Comparison of ENCODE assay signal across 28 cellular contexts in genomic region chr10:72056932-72057751, GRCh38. TPM values are rescaled to one million over a fixed set of nuclear protein-coding genes. Genes with fewer than 3 reads are reported as not detected.
DNase-seq lines count a peak whose midpoint lies in the region; ATAC-seq and TF ChIP-seq lines count a peak whose summit lies in the region.
"Had no signal": no experiment of that assay in that cellular context is flagged by ENCODE, and none has a peak within 500 bp of the region (broad histone marks: within the 10 kb centered on the region; RNA-seq: fewer than 3 reads in every experiment).

No MANE protein-coding gene starts in this region.

- H3K27ac ChIP-seq in GM23338 (ENCODE audit: low read depth): no peak overlapping the region
- H3K27ac ChIP-seq: A549, HL-60, neutrophil, SJCRH30, thoracic aorta, vagina had no signal

- peak overlapping the region; percentile 6 for H3K27ac Mint-ChIP-seq in activated CD8-positive, alpha-beta T cell treated with anti-CD3 and anti-CD28 coated beads, Interleukin-2, amount 10 ng/mL, durations not matched to agents 7 days and 5 days
- H3K27ac Mint-ChIP-seq in activated CD8-positive, alpha-beta T cell treated with anti-CD3 and anti-CD28 coated beads for 36 hours: no peak overlapping the region
- no peak overlapping the region for H3K27ac Mint-ChIP-seq in GM23338
- H3K27ac Mint-ChIP-seq in central memory CD8-positive, alpha-beta T cell (ENCODE audit: low read depth): peak overlapping the region; percentile 85
- H3K27ac Mint-ChIP-seq in progenitor cell of endocrine pancreas: peak overlapping the region; percentile 62
- H3K27ac Mint-ChIP-seq in immature natural killer cell: no peak overlapping the region

- CTCF ChIA-PET in activated CD8-positive, alpha-beta T cell treated with anti-CD3 and anti-CD28 coated beads, Interleukin-2, amount 10 ng/mL, durations not matched to agents 7 days and 5 days (lab: Charles Lee): interaction anchor here (5.4 kb wide), 1 partner anchor 8 kb away, joined by 50 read pairs; no protein-coding TSS in a partner anchor
- CTCF ChIA-PET in activated CD8-positive, alpha-beta T cell treated with anti-CD3 and anti-CD28 coated beads for 36 hours (lab: Charles Lee): interaction anchor here (1.1 to 7.4 kb wide), 2 partner anchors 7 to 166 kb away, joined by 3 to 72 read pairs; no protein-coding TSS in a partner anchor

- H3K27me3 Mint-ChIP-seq in activated CD8-positive, alpha-beta T cell treated with anti-CD3 and anti-CD28 coated beads, Interleukin-2, amount 10 ng/mL, durations not matched to agents 7 days and 5 days (ENCODE audit: low read depth): no peaks in the 10 kb centered on the region
- no peaks in the 10 kb centered on the region for H3K27me3 Mint-ChIP-seq in activated CD8-positive, alpha-beta T cell treated with anti-CD3 and anti-CD28 coated beads for 36 hours
- H3K27me3 Mint-ChIP-seq in GM23338 (ENCODE audit: insufficient read depth, low read depth, poor library complexity): peaks cover 13% of the 10 kb centered on the region
- H3K27me3 Mint-ChIP-seq in central memory CD8-positive, alpha-beta T cell: no peaks in the 10 kb centered on the region
- H3K27me3 Mint-ChIP-seq in progenitor cell of endocrine pancreas: no peaks in the 10 kb centered on the region
- H3K27me3 Mint-ChIP-seq in immature natural killer cell (ENCODE audit: low read depth in 3 of 3): peaks cover 25 to 43% (median 30%) of the 10 kb centered on the region in 3 donors
- H3K27me3 Mint-ChIP-seq: CD4-positive, alpha-beta memory T cell had no signal

- no peaks in the 10 kb centered on the region for H3K9me3 Mint-ChIP-seq in activated CD8-positive, alpha-beta T cell treated with anti-CD3 and anti-CD28 coated beads, Interleukin-2, amount 10 ng/mL, durations not matched to agents 7 days and 5 days (ENCODE audit: insufficient read depth)
- H3K9me3 Mint-ChIP-seq in activated CD8-positive, alpha-beta T cell treated with anti-CD3 and anti-CD28 coated beads for 36 hours: no peaks in the 10 kb centered on the region
- H3K9me3 Mint-ChIP-seq in GM23338 (no peaks in the 10 kb centered on the region), progenitor cell of endocrine pancreas (ENCODE audit: low read depth) (no peaks in the 10 kb centered on the region), immature natural killer cell (no peaks in the 10 kb centered on the region)
- H3K9me3 Mint-ChIP-seq in central memory CD8-positive, alpha-beta T cell: no peaks in the 10 kb centered on the region

- H3K36me3 ChIP-seq in GM23338 (ENCODE audit: insufficient read depth): no peaks in the 10 kb centered on the region
- H3K36me3 ChIP-seq: neutrophil, SJCRH30, thoracic aorta, vagina had no signal

- peaks cover 22% of the 10 kb centered on the region for H3K36me3 Mint-ChIP-seq in activated CD8-positive, alpha-beta T cell treated with anti-CD3 and anti-CD28 coated beads, Interleukin-2, amount 10 ng/mL, durations not matched to agents 7 days and 5 days (ENCODE audit: low read depth)
- peaks cover 5% of the 10 kb centered on the region for H3K36me3 Mint-ChIP-seq in activated CD8-positive, alpha-beta T cell treated with anti-CD3 and anti-CD28 coated beads for 36 hours (ENCODE audit: low read depth)
- H3K36me3 Mint-ChIP-seq in GM23338 (ENCODE audit: low read depth) (no peaks in the 10 kb centered on the region), progenitor cell of endocrine pancreas (ENCODE audit: insufficient read depth) (no peaks in the 10 kb centered on the region), immature natural killer cell (no peaks in the 10 kb centered on the region)
- peaks cover 46% of the 10 kb centered on the region for H3K36me3 Mint-ChIP-seq in central memory CD8-positive, alpha-beta T cell (ENCODE audit: insufficient read depth)

- H3K4me1 Mint-ChIP-seq in activated CD8-positive, alpha-beta T cell treated with anti-CD3 and anti-CD28 coated beads, Interleukin-2, amount 10 ng/mL, durations not matched to agents 7 days and 5 days (ENCODE audit: low read depth): peaks cover 4% of the 10 kb centered on the region
- H3K4me1 Mint-ChIP-seq in activated CD8-positive, alpha-beta T cell treated with anti-CD3 and anti-CD28 coated beads for 36 hours (ENCODE audit: low read depth): peaks cover 31% of the 10 kb centered on the region
- H3K4me1 Mint-ChIP-seq in GM23338 (peaks cover 19% of the 10 kb centered on the region), progenitor cell of endocrine pancreas (ENCODE audit: low read depth) (peaks cover 9% of the 10 kb centered on the region), immature natural killer cell (no peaks in the 10 kb centered on the region)
- peaks cover 38% of the 10 kb centered on the region for H3K4me1 Mint-ChIP-seq in central memory CD8-positive, alpha-beta T cell

- H3K9me2 ChIP-seq in GM23338 (ENCODE audit: insufficient read depth): no peaks in the 10 kb centered on the region

- H3K4me2 ChIP-seq in GM23338: no peak overlapping the region
- H3K4me2 ChIP-seq: A549 had no signal

- no peaks in the 10 kb centered on the region for H3K27me3 ChIP-seq in GM23338 (ENCODE audit: insufficient read depth)
- H3K27me3 ChIP-seq: neutrophil, SJCRH30, vagina had no signal

- no peaks in the 10 kb centered on the region for H4K20me1 ChIP-seq in GM23338 (replicated peaks; ENCODE audit: insufficient read depth)

- ATAC-seq in activated CD8-positive, alpha-beta T cell treated with anti-CD3 and anti-CD28 coated beads, Interleukin-2, amount 10 ng/mL, durations not matched to agents 7 days and 5 days: no peak
- ATAC-seq in activated CD8-positive, alpha-beta T cell treated with anti-CD3 and anti-CD28 coated beads for 36 hours: no peak
- ATAC-seq in GM23338: no peak
- no peak for ATAC-seq in central memory CD8-positive, alpha-beta T cell (replicated peaks; ENCODE audit: extremely low read depth, poor library complexity, severe bottlenecking)
- ATAC-seq: A549; activated CD4-positive, CD25-positive, alpha-beta regulatory T cell treated with anti-CD3 and anti-CD28 coated beads, Interleukin-2, amount 50 U/mL, for 24 hours; stimulated activated naive CD8-positive, alpha-beta T cell treated with anti-CD3 and anti-CD28 coated beads, Interleukin-15, Interleukin-2, amounts not matched to agents 100 U/mL and 50 U/mL, for 24 hours had no signal

- intact Hi-C loops in activated CD8-positive, alpha-beta T cell treated with anti-CD3 and anti-CD28 coated beads for 36 hours (cut with micrococcal nuclease): no loop called here

- no peaks in the 10 kb centered on the region for H3K79me2 ChIP-seq in GM23338 (replicated peaks; ENCODE audit: insufficient read depth)

- POLR2A ChIA-PET in activated CD8-positive, alpha-beta T cell treated with anti-CD3 and anti-CD28 coated beads, Interleukin-2, amount 10 ng/mL, durations not matched to agents 7 days and 5 days (lab: Charles Lee): interaction anchor here (0.9 to 1.1 kb wide), 2 partner anchors 11 to 14 kb away, joined by 3 to 5 read pairs; no protein-coding TSS in a partner anchor
- POLR2A ChIA-PET in activated CD8-positive, alpha-beta T cell treated with anti-CD3 and anti-CD28 coated beads for 36 hours (lab: Charles Lee): interaction anchor here (0.6 to 2.9 kb wide), 8 partner anchors 8 to 279 kb away, joined by 3 to 13 read pairs (median 4); no protein-coding TSS in a partner anchor

- no peak for TF ChIP-seq CTCF in activated CD8-positive, alpha-beta T cell treated with anti-CD3 and anti-CD28 coated beads for 36 hours (IDR thresholded peaks at IDR 0.05)
- TF ChIP-seq CTCF in GM23338 (conservative IDR thresholded peaks at IDR 0.05; ENCODE audit: low read depth in 2 of 2) (no peak), progenitor cell of endocrine pancreas (IDR thresholded peaks at IDR 0.05; ENCODE audit: unreplicated experiment) (no peak)

- no peaks in the 10 kb centered on the region for H3K4me1 ChIP-seq in GM23338 (ENCODE audit: insufficient read depth)
- H3K4me1 ChIP-seq: A549, vagina had no signal

- no peak for DNase-seq in activated CD8-positive, alpha-beta T cell treated with anti-CD3 and anti-CD28 coated beads, Interleukin-2, amount 10 ng/mL, durations not matched to agents 7 days and 5 days
- DNase-seq in activated CD8-positive, alpha-beta T cell treated with anti-CD3 and anti-CD28 coated beads for 36 hours: no peak
- DNase-seq in GM23338 (ENCODE audit: low spot score) (no peak), progenitor cell of endocrine pancreas (ENCODE audit: low spot score, unreplicated experiment) (no peak), T-helper 1 cell (no peak), immature natural killer cell (no peak), NCI-H1930 (lab: John Stamatoyannopoulos, UW) (no peak)
- DNase-seq in central memory CD8-positive, alpha-beta T cell (ENCODE audit: low spot score in 2 of 2): no peak
- DNase-seq: activated CD8-positive, alpha-beta memory T cell treated with anti-CD3 and anti-CD28 coated beads for 24 hours; activated T-cell treated with anti-CD3 and anti-CD28 coated beads, Interleukin-2, amount 50 U/mL, for 1 hour; AML-193; amniotic stem cell; foreskin fibroblast; head of caudate nucleus; Kasumi-1; kidney glomerular epithelial cell; NCI-H1092; NCI-H187; NCI-H524 treated with DMSO at 0.1 percent for 48 hours; SJCRH30; stimulated activated naive CD8-positive, alpha-beta T cell treated with anti-CD3 and anti-CD28 coated beads, Interleukin-15, Interleukin-2, amounts not matched to agents 100 U/mL and 50 U/mL, for 24 hours had no signal

- no peak overlapping the region for H3K4me3 ChIP-seq in GM23338
- H3K4me3 ChIP-seq: A549, SJCRH30, thoracic aorta, vagina had no signal

- H3F3A ChIP-seq in GM23338 (replicated peaks; ENCODE audit: low read depth): no peaks in the 10 kb centered on the region

- peak overlapping the region; percentile 76; the same call in 1 of the 2 replicates for H2AFZ ChIP-seq in GM23338

- H3K4me3 Mint-ChIP-seq in activated CD8-positive, alpha-beta T cell treated with anti-CD3 and anti-CD28 coated beads, Interleukin-2, amount 10 ng/mL, durations not matched to agents 7 days and 5 days: no peak overlapping the region
- H3K4me3 Mint-ChIP-seq in activated CD8-positive, alpha-beta T cell treated with anti-CD3 and anti-CD28 coated beads for 36 hours: no peak overlapping the region
- H3K4me3 Mint-ChIP-seq in GM23338 (no peak overlapping the region), progenitor cell of endocrine pancreas (ENCODE audit: low read depth) (no peak overlapping the region), immature natural killer cell (no peak overlapping the region)
- H3K4me3 Mint-ChIP-seq in central memory CD8-positive, alpha-beta T cell: peak overlapping the region; percentile 48

TF ChIP-seq in GM23338, 12 proteins besides CTCF, POLR2A, EP300 and RAD21 (continues in another document):
- no peak for TF ChIP-seq CREB1 (CRISPR knock-in tag; IDR thresholded peaks at IDR 0.05; ENCODE audit: low read depth)

RNA-seq across cellular contexts. Expression of gene SPOCK2, which starts 31.2 kb away (rescaled TPM):
- 100 to 1,000 TPM; 261 to 268 TPM for total RNA-seq in activated CD8-positive, alpha-beta T cell treated with anti-CD3 and anti-CD28 coated beads, Interleukin-2, amount 10 ng/mL, durations not matched to agents 7 days and 5 days
- 100 to 1,000 TPM; 134 to 135 TPM for total RNA-seq in activated CD8-positive, alpha-beta T cell treated with anti-CD3 and anti-CD28 coated beads for 36 hours
- 2.6 and 3.6 TPM in 2 replicates for total RNA-seq in GM23338 (2014; rRNA removed; shearing (Covaris generic))
- polyA plus RNA-seq in GM23338 (2016; fragmentation: Nextera tagmentation; extraction: Ambion mirVana) (1.2 and 1.3 TPM in 2 replicates), immature natural killer cell (10 to 100 TPM; 58.8 to 86.0 (median 69.0) TPM)
- 47.7 and 49.1 TPM in 2 replicates for total RNA-seq in progenitor cell of endocrine pancreas

Comparison
In these comparisons a context has a peak if more than half of its experiments do, and no peak if none do; other contexts are left out.
1. H3K27ac Mint-ChIP-seq: peak in activated CD8-positive, alpha-beta T cell treated with anti-CD3 and anti-CD28 coated beads, Interleukin-2, amount 10 ng/mL, durations not matched to agents 7 days and 5 days (single experiment), central memory CD8-positive, alpha-beta T cell (single experiment) and progenitor cell of endocrine pancreas (single experiment); none in activated CD8-positive, alpha-beta T cell treated with anti-CD3 and anti-CD28 coated beads for 36 hours (single experiment), GM23338 (single experiment) and immature natural killer cell (0 of 6).
2. RNA of gene SPOCK2, which starts 31.2 kb away (total RNA-seq): 261 to 268 TPM in activated CD8-positive, alpha-beta T cell treated with anti-CD3 and anti-CD28 coated beads, Interleukin-2, amount 10 ng/mL, durations not matched to agents 7 days and 5 days, 134 to 135 TPM in activated CD8-positive, alpha-beta T cell treated with anti-CD3 and anti-CD28 coated beads for 36 hours and 47.7 to 49.1 TPM in progenitor cell of endocrine pancreas; 2.6 to 3.6 TPM in GM23338; every median in the first group is over 10 times any median in the second.